Comparison of ENCODE assay signal across 27 cellular contexts in genomic region chr3:84440306-84440705, GRCh38.
"Had no signal": no experiment of that assay in that cellular context is flagged by ENCODE, and none has a peak within 500 bp of the region (broad histone marks: within the 10 kb centered on the region; RNA-seq: fewer than 3 reads in every experiment).

No MANE protein-coding gene starts in this region.

- H3K27ac Mint-ChIP-seq: activated CD4-positive, alpha-beta memory T cell treated with anti-CD3 and anti-CD28 coated beads, Interleukin-2, amount 10 ng/mL, durations not matched to agents 7 days and 5 days; activated naive CD4-positive, alpha-beta T cell treated with anti-CD3 and anti-CD28 coated beads for 36 hours; activated naive CD8-positive, alpha-beta T cell treated with anti-CD3 and anti-CD28 coated beads, Interleukin-2, amount 10 ng/mL, durations not matched to agents 7 days and 5 days; activated T-cell treated with anti-CD3 and anti-CD28 coated beads, Interleukin-2, amount 50 U/mL, for 72 hours; immature natural killer cell; mesothelial cell of epicardium; natural killer cell treated with Interleukin-12 subunit alpha and Interleukin-12 subunit beta and Interleukin-15 and Interleukin-18, amount 100 ng/mL, for 72 hours; stimulated activated effector memory CD8-positive, alpha-beta T cell treated with anti-CD3 and anti-CD28 coated beads, Interleukin-12 subunit alpha, Interleukin-12 subunit beta, amount 100 ng/mL, for 72 hours; stimulated activated naive CD8-positive, alpha-beta T cell treated with anti-CD3 and anti-CD28 coated beads, Interleukin-15, amount 100 ng/mL, for 72 hours; T-helper 1 cell treated with Interleukin-12 subunit alpha and Interleukin-12 subunit beta and Interleukin-4 antibody, amounts not matched to agents 30 μg/mL and 1 μg/mL, for 36 hours had no signal

- H3K9me3 ChIP-seq: left ventricle myocardium inferior, right lobe of liver, suprapubic skin, tibial nerve, vagina had no signal

- H3K9me3 Mint-ChIP-seq: mesothelial cell of epicardium had no signal

- H3K36me3 Mint-ChIP-seq: activated naive CD8-positive, alpha-beta T cell treated with anti-CD3 and anti-CD28 coated beads, Interleukin-2, amount 10 ng/mL, durations not matched to agents 7 days and 5 days; immature natural killer cell; mesothelial cell of epicardium; natural killer cell treated with Interleukin-12 subunit alpha and Interleukin-12 subunit beta and Interleukin-15 and Interleukin-18, amount 100 ng/mL, for 72 hours; stimulated activated effector memory CD8-positive, alpha-beta T cell treated with anti-CD3 and anti-CD28 coated beads, Interleukin-12 subunit alpha, Interleukin-12 subunit beta, amount 100 ng/mL, for 72 hours had no signal

- H3K27ac ChIP-seq: foreskin keratinocyte, left ventricle myocardium inferior, right lobe of liver, skin epidermis, suprapubic skin, tibial nerve, vagina had no signal

- H3K4me3 Mint-ChIP-seq: activated CD4-positive, alpha-beta memory T cell treated with anti-CD3 and anti-CD28 coated beads, Interleukin-2, amount 10 ng/mL, durations not matched to agents 7 days and 5 days; activated naive CD4-positive, alpha-beta T cell treated with anti-CD3 and anti-CD28 coated beads for 36 hours; activated naive CD8-positive, alpha-beta T cell treated with anti-CD3 and anti-CD28 coated beads, Interleukin-2, amount 10 ng/mL, durations not matched to agents 7 days and 5 days; activated T-cell treated with anti-CD3 and anti-CD28 coated beads, Interleukin-2, amount 50 U/mL, for 72 hours; immature natural killer cell; mesothelial cell of epicardium; natural killer cell treated with Interleukin-12 subunit alpha and Interleukin-12 subunit beta and Interleukin-15 and Interleukin-18, amount 100 ng/mL, for 72 hours; stimulated activated effector memory CD8-positive, alpha-beta T cell treated with anti-CD3 and anti-CD28 coated beads, Interleukin-12 subunit alpha, Interleukin-12 subunit beta, amount 100 ng/mL, for 72 hours; stimulated activated naive CD8-positive, alpha-beta T cell treated with anti-CD3 and anti-CD28 coated beads, Interleukin-15, amount 100 ng/mL, for 72 hours; T-helper 1 cell treated with Interleukin-12 subunit alpha and Interleukin-12 subunit beta and Interleukin-4 antibody, amounts not matched to agents 30 μg/mL and 1 μg/mL, for 36 hours had no signal

- H3K27me3 ChIP-seq: foreskin keratinocyte, right lobe of liver, suprapubic skin, tibial nerve, vagina had no signal

- H3K4me1 ChIP-seq: foreskin keratinocyte, left ventricle myocardium inferior, right lobe of liver, suprapubic skin, tibial nerve, vagina had no signal

- H3K4me1 Mint-ChIP-seq: activated CD4-positive, alpha-beta memory T cell treated with anti-CD3 and anti-CD28 coated beads, Interleukin-2, amount 10 ng/mL, durations not matched to agents 7 days and 5 days; activated naive CD8-positive, alpha-beta T cell treated with anti-CD3 and anti-CD28 coated beads, Interleukin-2, amount 10 ng/mL, durations not matched to agents 7 days and 5 days; immature natural killer cell; mesothelial cell of epicardium; stimulated activated effector memory CD8-positive, alpha-beta T cell treated with anti-CD3 and anti-CD28 coated beads, Interleukin-12 subunit alpha, Interleukin-12 subunit beta, amount 100 ng/mL, for 72 hours; stimulated activated naive CD8-positive, alpha-beta T cell treated with anti-CD3 and anti-CD28 coated beads, Interleukin-15, amount 100 ng/mL, for 72 hours had no signal

- ATAC-seq: activated T-cell treated with anti-CD3 and anti-CD28 coated beads, Interleukin-2, amount 50 U/mL, for 72 hours; foreskin keratinocyte; natural killer cell treated with Interleukin-12 subunit alpha and Interleukin-12 subunit beta and Interleukin-15 and Interleukin-18, amount 100 ng/mL, for 72 hours; right lobe of liver; stimulated activated effector memory CD8-positive, alpha-beta T cell treated with anti-CD3 and anti-CD28 coated beads, Interleukin-12 subunit alpha, Interleukin-12 subunit beta, amount 100 ng/mL, for 72 hours; stimulated activated naive CD8-positive, alpha-beta T cell treated with anti-CD3 and anti-CD28 coated beads, Interleukin-15, amount 100 ng/mL, for 72 hours had no signal

- H3K36me3 ChIP-seq: left ventricle myocardium inferior, right lobe of liver, suprapubic skin, tibial nerve, vagina had no signal

- DNase-seq: activated CD4-positive, alpha-beta memory T cell treated with anti-CD3 and anti-CD28 coated beads, Interleukin-2, amount 10 ng/mL, durations not matched to agents 7 days and 5 days; activated CD4-positive, alpha-beta T cell treated with anti-CD3 and anti-CD28 coated beads for 48 hours; activated CD4-positive, CD25-positive, alpha-beta regulatory T cell; activated effector memory CD4-positive, alpha-beta T cell treated with Interleukin-2 at 50 U/mL for 16 hours; activated naive CD4-positive, alpha-beta T cell treated with anti-CD3 and anti-CD28 coated beads for 36 hours; activated naive CD8-positive, alpha-beta T cell treated with anti-CD3 and anti-CD28 coated beads, Interleukin-2, amount 10 ng/mL, durations not matched to agents 7 days and 5 days; activated T-cell treated with anti-CD3 and anti-CD28 coated beads, Interleukin-2, amount 50 U/mL, for 72 hours; amniotic stem cell; cerebellar nuclear complex; cortex of kidney; foreskin keratinocyte; immature natural killer cell; kidney glomerular epithelial cell; left ventricle myocardium inferior; occipital lobe; right lobe of liver; stimulated activated CD4-positive, alpha-beta T cell treated with anti-CD3 and anti-CD28 coated beads, Interleukin-2, amount 100 ng/mL, for 24 hours; stimulated activated naive CD8-positive, alpha-beta T cell treated with anti-CD3 and anti-CD28 coated beads, Interleukin-15, amount 100 ng/mL, for 72 hours; T1000 had no signal

- H3K4me3 ChIP-seq: left ventricle myocardium inferior, right lobe of liver, skin epidermis, suprapubic skin, tibial nerve, vagina had no signal

- H3K27me3 Mint-ChIP-seq: activated CD4-positive, alpha-beta memory T cell treated with anti-CD3 and anti-CD28 coated beads, Interleukin-2, amount 10 ng/mL, durations not matched to agents 7 days and 5 days; activated naive CD8-positive, alpha-beta T cell treated with anti-CD3 and anti-CD28 coated beads, Interleukin-2, amount 10 ng/mL, durations not matched to agents 7 days and 5 days; natural killer cell treated with Interleukin-12 subunit alpha and Interleukin-12 subunit beta and Interleukin-15 and Interleukin-18, amount 100 ng/mL, for 72 hours; stimulated activated naive CD8-positive, alpha-beta T cell treated with anti-CD3 and anti-CD28 coated beads, Interleukin-15, amount 100 ng/mL, for 72 hours had no signal
